ENCODE assay signal across 1 cellular context in the genomic region with DNA sequence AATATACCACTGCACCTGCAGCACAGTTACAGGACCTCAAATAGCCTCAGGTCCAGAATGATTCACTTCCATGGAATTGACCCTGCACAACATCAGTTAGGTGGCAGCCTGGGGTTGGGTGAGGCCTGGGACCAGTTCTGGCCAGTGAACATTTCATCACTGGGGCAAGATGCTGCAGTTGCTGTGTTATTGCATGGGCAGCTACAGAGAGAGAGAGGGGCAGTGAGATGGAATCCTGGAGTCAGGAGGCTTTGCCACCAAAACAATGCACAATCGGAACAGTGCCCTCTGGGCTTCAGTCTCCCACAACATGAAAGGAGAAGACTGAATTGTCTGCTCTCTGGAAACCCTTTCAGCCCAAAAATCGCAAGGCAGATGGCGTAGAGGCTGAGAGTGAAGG.
TF ChIP-seq lines count a peak whose summit lies in the region.

No MANE protein-coding gene starts in this region.

TF ChIP-seq in GM23338, 12 proteins besides CTCF, POLR2A, EP300 and RAD21 (continued from another document):
- no peak for TF ChIP-seq EZH2 (IDR thresholded peaks at IDR 0.05; ENCODE audit: low read depth, unreplicated experiment)
- no peak for TF ChIP-seq JUNB (IDR thresholded peaks at IDR 0.05; ENCODE audit: unreplicated experiment)
TF ChIP-seq in GM23338: peak in this region for 0.
